Comparison of ENCODE assay signal across 16 cellular contexts in genomic region chr13:109336730-109337129, GRCh38.
DNase-seq lines count a peak whose midpoint lies in the region; ATAC-seq, FAIRE-seq and TF ChIP-seq lines count a peak whose summit lies in the region.
"Had no signal": no experiment of that assay in that cellular context is flagged by ENCODE, and none has a peak within 500 bp of the region (broad histone marks: within the 10 kb centered on the region; RNA-seq: fewer than 3 reads in every experiment).

No MANE protein-coding gene starts in this region.

- no peak overlapping the region for H3K9ac ChIP-seq in fibroblast of lung (ENCODE audit: insufficient read depth, low read length)

- H2AFZ ChIP-seq in fibroblast of lung (ENCODE audit: low read length): no peak overlapping the region

- CTCF ChIA-PET in RWPE1 (lab: Yijun Ruan, JAX): interaction anchor here (0.6 kb wide), 1 partner anchor 101 kb away, joined by 3 read pairs; no protein-coding TSS in a partner anchor

- no peaks in the 10 kb centered on the region for H3K36me3 ChIP-seq in fibroblast of lung (ENCODE audit: control insufficient read depth, insufficient read depth, low read length)

- ATAC-seq in GM18870 (IDR thresholded peaks at IDR 0.05; ENCODE audit: unreplicated experiment): no peak
- ATAC-seq in HG03571 (IDR thresholded peaks at IDR 0.05; ENCODE audit: unreplicated experiment): no peak

- TF ChIP-seq CTCF in RWPE1 (conservative IDR thresholded peaks at IDR 0.05; ENCODE audit: low read depth) (no peak), fibroblast of lung (conservative IDR thresholded peaks at IDR 0.05 in 1 of 2, IDR thresholded peaks at IDR 0.05 in 1 of 2; ENCODE audit: low read depth in 1 of 2, low read length in 2 of 2) (no peak)

- POLR2A ChIA-PET in RWPE1 (lab: Yijun Ruan, JAX; ENCODE audit: low non-redundant PET): no interaction called here

- H3K9me3 ChIP-seq in fibroblast of lung (ENCODE audit: control insufficient read depth, insufficient read depth, low read depth, low read length): no peaks in the 10 kb centered on the region

- H3K27ac ChIP-seq in RWPE1: no peak overlapping the region
- H3K27ac ChIP-seq in fibroblast of lung (ENCODE audit: insufficient read depth, low read length): no peak overlapping the region

- H3K79me2 ChIP-seq in fibroblast of lung (ENCODE audit: control insufficient read depth, insufficient read depth, low read length): no peaks in the 10 kb centered on the region

- no peak overlapping the region for H3K4me3 ChIP-seq in fibroblast of lung (replicated peaks in 1 of 4; ENCODE audit: control extremely low read depth in 1 of 4, insufficient read depth in 1 of 4, low read depth in 3 of 4, low read length in 4 of 4)

- no peaks in the 10 kb centered on the region for H4K20me1 ChIP-seq in fibroblast of lung (ENCODE audit: control insufficient read depth, extremely low read depth, insufficient read depth, low read length)

- peak; percentile 35 for DNase-seq in Caki2 (ENCODE audit: low read depth)
- DNase-seq in RWPE1 (ENCODE audit: low spot score): peak; percentile 4
- DNase-seq in fibroblast of lung (ENCODE audit: low read depth in 2 of 2): peak; percentile 57 to 94
- DNase-seq in non-pigmented ciliary epithelial cell (ENCODE audit: low read depth): peak; percentile 83
- DNase-seq in GM12892 (ENCODE audit: insufficient read length): no peak
- no peak for DNase-seq in COR-L47 (lab: John Stamatoyannopoulos, UW)
- DNase-seq: activated naive CD4-positive, alpha-beta T cell treated with Interleukin-2 at 50 U/mL for 16 hours; CD4-positive, CD25-positive, alpha-beta regulatory T cell; immature natural killer cell; KG1; NCI-H1694 treated with DMSO at 0.1 percent for 48 hours; Right ventricle myocardium superior; small intestine had no signal

- no peak for FAIRE-seq in GM12892 (lab: Jason Lieb, UNC)
- FAIRE-seq: frontal cortex, small intestine had no signal

- no peaks in the 10 kb centered on the region for H3K27me3 ChIP-seq in fibroblast of lung (ENCODE audit: control insufficient read depth, insufficient read depth, low read length)

- no peak for TF ChIP-seq POLR2A in GM12892 (IDR thresholded peaks at IDR 0.05; ENCODE audit: low read depth, low read length)

- H3K4me2 ChIP-seq in fibroblast of lung (ENCODE audit: extremely low read depth, insufficient read depth, low read length): no peak overlapping the region

- H3K4me1 ChIP-seq in fibroblast of lung (ENCODE audit: control insufficient read depth, extremely low read depth, insufficient read depth, low read length): peaks cover 2% of the 10 kb centered on the region

- in situ Hi-C loops in Caki2 (cut with HindIII; ENCODE audit: low pct_unique_long_range_greater_than_20kb, low sequenced_read_pairs): no loop called here

Comparison
In these comparisons a context has a peak if more than half of its experiments do, and no peak if none do; other contexts are left out.
1. DNase-seq: peak in Caki2 (single experiment), RWPE1 (single experiment), fibroblast of lung (2 of 2) and non-pigmented ciliary epithelial cell (single experiment); none in GM12892 (single experiment) and COR-L47 (single experiment).